Comparison of ENCODE assay signal across 1 cellular context in the genomic region with DNA sequence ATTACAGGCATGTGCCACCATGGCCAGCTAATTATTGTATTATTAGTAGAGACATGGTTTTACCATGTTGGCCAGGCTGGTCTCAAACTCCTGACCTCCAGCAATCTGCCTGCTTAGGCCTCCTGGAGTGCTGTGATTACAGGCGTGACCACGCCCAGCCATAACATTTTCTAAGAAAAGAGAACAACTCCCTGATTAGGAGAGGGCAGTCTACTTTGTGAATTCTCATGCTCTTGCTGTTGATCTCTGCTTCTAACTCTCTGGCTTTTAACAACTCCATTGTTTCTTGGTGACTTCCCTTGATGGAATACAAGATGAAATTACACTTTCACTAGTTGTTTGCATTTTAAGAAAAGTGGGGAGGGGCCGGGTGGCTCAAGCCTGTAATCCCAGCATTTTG.
TF ChIP-seq lines count a peak whose summit lies in the region.

No MANE protein-coding gene starts in this region.

TF ChIP-seq in GM23338, 12 proteins besides CTCF, POLR2A, EP300 and RAD21 (continued from another document):
- TF ChIP-seq, protein P1, sequence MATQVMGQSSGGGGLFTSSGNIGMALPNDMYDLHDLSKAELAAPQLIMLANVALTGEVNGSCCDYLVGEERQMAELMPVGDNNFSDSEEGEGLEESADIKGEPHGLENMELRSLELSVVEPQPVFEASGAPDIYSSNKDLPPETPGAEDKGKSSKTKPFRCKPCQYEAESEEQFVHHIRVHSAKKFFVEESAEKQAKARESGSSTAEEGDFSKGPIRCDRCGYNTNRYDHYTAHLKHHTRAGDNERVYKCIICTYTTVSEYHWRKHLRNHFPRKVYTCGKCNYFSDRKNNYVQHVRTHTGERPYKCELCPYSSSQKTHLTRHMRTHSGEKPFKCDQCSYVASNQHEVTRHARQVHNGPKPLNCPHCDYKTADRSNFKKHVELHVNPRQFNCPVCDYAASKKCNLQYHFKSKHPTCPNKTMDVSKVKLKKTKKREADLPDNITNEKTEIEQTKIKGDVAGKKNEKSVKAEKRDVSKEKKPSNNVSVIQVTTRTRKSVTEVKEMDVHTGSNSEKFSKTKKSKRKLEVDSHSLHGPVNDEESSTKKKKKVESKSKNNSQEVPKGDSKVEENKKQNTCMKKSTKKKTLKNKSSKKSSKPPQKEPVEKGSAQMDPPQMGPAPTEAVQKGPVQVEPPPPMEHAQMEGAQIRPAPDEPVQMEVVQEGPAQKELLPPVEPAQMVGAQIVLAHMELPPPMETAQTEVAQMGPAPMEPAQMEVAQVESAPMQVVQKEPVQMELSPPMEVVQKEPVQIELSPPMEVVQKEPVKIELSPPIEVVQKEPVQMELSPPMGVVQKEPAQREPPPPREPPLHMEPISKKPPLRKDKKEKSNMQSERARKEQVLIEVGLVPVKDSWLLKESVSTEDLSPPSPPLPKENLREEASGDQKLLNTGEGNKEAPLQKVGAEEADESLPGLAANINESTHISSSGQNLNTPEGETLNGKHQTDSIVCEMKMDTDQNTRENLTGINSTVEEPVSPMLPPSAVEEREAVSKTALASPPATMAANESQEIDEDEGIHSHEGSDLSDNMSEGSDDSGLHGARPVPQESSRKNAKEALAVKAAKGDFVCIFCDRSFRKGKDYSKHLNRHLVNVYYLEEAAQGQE (IDR thresholded peaks at IDR 0.05; ENCODE audit: unreplicated experiment): no peak
- TF ChIP-seq ETS1 (IDR thresholded peaks at IDR 0.05): no peak
- no peak for TF ChIP-seq EZH2 (IDR thresholded peaks at IDR 0.05; ENCODE audit: low read depth, unreplicated experiment)
